In genomic region chr3:158961497-158961896, GRCh38 we compare ENCODE assay signal across 1 cellular context.
TF ChIP-seq lines count a peak whose summit lies in the region.

No MANE protein-coding gene starts in this region.

TF ChIP-seq in H1, 55 proteins besides CTCF, POLR2A, EP300 and RAD21 (continued from another document):
- TF ChIP-seq KDM4A (IDR thresholded peaks at IDR 0.05; ENCODE audit: low read depth, low read length, severe bottlenecking) (no peak), SIRT6 (IDR thresholded peaks at IDR 0.05; ENCODE audit: low read length) (no peak)
